Comparison of ENCODE assay signal across 32 cellular contexts in genomic region chr5:136216230-136216629, GRCh38. TPM values are rescaled to one million over a fixed set of nuclear protein-coding genes. Genes with fewer than 3 reads are reported as not detected.
"Had no signal": no experiment of that assay in that cellular context is flagged by ENCODE, and none has a peak within 500 bp of the region (broad histone marks: within the 10 kb centered on the region; RNA-seq: fewer than 3 reads in every experiment).

No MANE protein-coding gene starts in this region.

- H3K4me3 ChIP-seq: adrenal gland, body of pancreas, breast epithelium, Peyer's patch had no signal

- DNase-seq: activated CD4-positive, alpha-beta T cell treated with anti-CD3 and anti-CD28 coated beads, Interleukin-2, amount 10 ng/mL, durations not matched to agents 24 days and 14 days; activated CD4-positive, alpha-beta T cell treated with anti-CD3 and anti-CD28 coated beads, Interleukin-2, amount 50 U/mL, for 4 hours; activated CD8-positive, alpha-beta T cell treated with anti-CD3 and anti-CD28 coated beads for 36 hours; activated gamma-delta T cell treated with Interleukin-2 at 50 U/mL for 16 hours; activated naive CD4-positive, alpha-beta T cell treated with anti-CD3 and anti-CD28 coated beads for 36 hours; activated T-cell treated with anti-CD3 and anti-CD28 coated beads, Interleukin-2, amount 50 U/mL, for 24 hours; adrenal gland; body of pancreas; NCI-H1092 treated with DMSO at 0.1 percent for 48 hours; NCI-H1417; NCI-H146; NCI-H187; NCI-H2029 treated with DMSO at 0.1 percent for 48 hours; NCI-H2107; NCI-H226; NCI-H524 treated with DMSO at 0.1 percent for 48 hours; NK-92 treated with Interleukin-12 subunit alpha and Interleukin-12 subunit beta, amount 100 ng/mL, for 24 hours; PC-3; Peyer's patch; RPMI8226; SW 1271; T-helper 1 cell; T-helper 2 cell; T-helper 9 cell; WERI-Rb-1 had no signal

- H3K36me3 ChIP-seq: adrenal gland, breast epithelium, Peyer's patch, WERI-Rb-1 had no signal

- ATAC-seq: activated CD8-positive, alpha-beta T cell treated with anti-CD3 and anti-CD28 coated beads for 36 hours; activated naive CD4-positive, alpha-beta T cell treated with anti-CD3 and anti-CD28 coated beads, Interleukin-2, amount 50 U/mL, for 72 hours; body of pancreas; PC-3; Right ventricle myocardium inferior had no signal

- H3K27ac Mint-ChIP-seq: activated CD4-positive, alpha-beta T cell treated with anti-CD3 and anti-CD28 coated beads, Interleukin-2, amount 10 ng/mL, durations not matched to agents 24 days and 14 days; activated CD8-positive, alpha-beta T cell treated with anti-CD3 and anti-CD28 coated beads for 36 hours; activated naive CD4-positive, alpha-beta T cell treated with anti-CD3 and anti-CD28 coated beads for 36 hours; activated naive CD4-positive, alpha-beta T cell treated with anti-CD3 and anti-CD28 coated beads, Interleukin-2, amount 50 U/mL, for 72 hours; activated T-cell treated with anti-CD3 and anti-CD28 coated beads, Interleukin-2, amount 50 U/mL, for 24 hours; activated T-helper 2 cell treated with anti-CD3 and anti-CD28 coated beads, Interferon-gamma antibody, Interleukin-2, Interleukin-4, amounts not matched to agents 10 μg/mL and 5 μg/mL and 100 μg/mL, durations not matched to agents 14 hours and 24 hours and 36 hours had no signal

- H3K27ac ChIP-seq: adrenal gland, body of pancreas, breast epithelium, Peyer's patch, WERI-Rb-1 had no signal

- H3K4me1 ChIP-seq: adrenal gland, body of pancreas, breast epithelium, Peyer's patch had no signal

- H3K27me3 ChIP-seq: Peyer's patch had no signal

- H3K4me3 Mint-ChIP-seq: activated CD4-positive, alpha-beta T cell treated with anti-CD3 and anti-CD28 coated beads, Interleukin-2, amount 10 ng/mL, durations not matched to agents 24 days and 14 days; activated CD8-positive, alpha-beta T cell treated with anti-CD3 and anti-CD28 coated beads for 36 hours; activated naive CD4-positive, alpha-beta T cell treated with anti-CD3 and anti-CD28 coated beads for 36 hours; activated T-cell treated with anti-CD3 and anti-CD28 coated beads, Interleukin-2, amount 50 U/mL, for 24 hours had no signal

- H3K9me3 ChIP-seq: adrenal gland, body of pancreas, Peyer's patch had no signal

RNA-seq across cellular contexts. Expression of gene SMIM32, which starts 23.3 kb away (rescaled TPM):
- total RNA-seq: activated CD4-positive, alpha-beta T cell treated with anti-CD3 and anti-CD28 coated beads, Interleukin-2, amount 10 ng/mL, durations not matched to agents 24 days and 14 days; activated CD8-positive, alpha-beta T cell treated with anti-CD3 and anti-CD28 coated beads for 36 hours; activated naive CD4-positive, alpha-beta T cell treated with anti-CD3 and anti-CD28 coated beads for 36 hours; activated naive CD4-positive, alpha-beta T cell treated with anti-CD3 and anti-CD28 coated beads, Interleukin-2, amount 50 U/mL, for 72 hours; activated T-helper 2 cell treated with anti-CD3 and anti-CD28 coated beads, Interferon-gamma antibody, Interleukin-2, Interleukin-4, amounts not matched to agents 10 μg/mL and 5 μg/mL and 100 μg/mL, durations not matched to agents 14 hours and 24 hours and 36 hours; adrenal gland; breast epithelium; cardiac septum; M059J; NCI-H460; PC-3; Right ventricle myocardium inferior had no signal
- polyA plus RNA-seq: adrenal gland had no signal
